Comparison of ENCODE assay signal across 8 cellular contexts in genomic region chr15:97745481-97746071, GRCh38.
DNase-seq lines count a peak whose midpoint lies in the region; ATAC-seq and TF ChIP-seq lines count a peak whose summit lies in the region.

No MANE protein-coding gene starts in this region.

- no peaks in the 10 kb centered on the region for H3K27me3 ChIP-seq in BJ (ENCODE audit: control insufficient read depth, insufficient read depth, low read length)

- intact Hi-C loops in posterior vena cava (cut with DNase I) = no loop called here

- DNase-seq in BJ (ENCODE audit: low read depth) (no peak), NCI-H748 treated with DMSO at 0.1 percent for 48 hours (lab: John Stamatoyannopoulos, UW) (peak; percentile 28), T47D (ENCODE audit: low read depth in 1 of 2, low spot score in 1 of 2) (peak; percentile 5 to 68), pons (ENCODE audit: low spot score) (peak; percentile 6), posterior vena cava (ENCODE audit: low spot score) (no peak), HPDE6-E6E7 (ENCODE audit: extremely low spot score) (no peak)

- CTCF ChIA-PET in BJ (lab: Yijun Ruan, JAX) = interaction anchor here (1.9 kb wide), 1 partner anchor 10 kb away, joined by 7 read pairs; no protein-coding TSS in a partner anchor

- ATAC-seq in GM18498 (IDR thresholded peaks at IDR 0.05; ENCODE audit: unreplicated experiment) (peak; percentile 63), HG02870 (IDR thresholded peaks at IDR 0.05; ENCODE audit: unreplicated experiment) (peak; percentile 95)

- POLR2A ChIA-PET in BJ (lab: Charles Lee) = no interaction called here

- no peak overlapping the region for H3K4me3 ChIP-seq in BJ (ENCODE audit: low read depth, low read length)

- no peaks in the 10 kb centered on the region for H3K36me3 ChIP-seq in BJ (ENCODE audit: control insufficient read depth, insufficient read depth, low read length)

- in situ Hi-C loops in T47D (cut with HindIII; ENCODE audit: low pct_unique_long_range_greater_than_20kb, low sequenced_read_pairs) = no loop called here

- TF ChIP-seq CTCF in BJ (IDR thresholded peaks at IDR 0.05; ENCODE audit: insufficient read depth, low read depth, low read length) = peak; percentile 48

Comparison
In these comparisons a context has a peak if more than half of its experiments do, and no peak if none do; other contexts are left out.
1. DNase-seq: peak in NCI-H748 treated with DMSO at 0.1 percent for 48 hours (single experiment), T47D (2 of 2) and pons (single experiment); none in BJ (single experiment), posterior vena cava (single experiment) and HPDE6-E6E7 (single experiment).